In the genomic region with DNA sequence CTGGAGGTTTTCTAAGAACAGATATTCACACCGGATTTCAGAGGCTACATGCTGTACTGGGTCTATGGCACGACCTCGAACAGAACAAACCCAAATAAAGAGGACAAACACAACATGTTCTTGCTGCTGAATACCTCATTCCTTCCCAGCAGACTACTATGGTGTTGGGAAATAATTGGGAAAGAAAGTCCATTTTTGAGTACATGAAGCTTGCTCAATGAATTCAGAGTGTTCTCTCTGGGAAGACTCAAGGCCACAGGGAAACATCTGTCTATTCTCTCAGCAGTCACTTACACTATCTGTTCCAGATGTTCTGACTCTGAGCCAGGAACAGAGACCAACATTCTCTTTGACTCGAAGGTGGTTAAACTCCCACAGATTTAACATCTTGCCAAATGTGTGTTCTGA, we compare ENCODE assay signal across 9 cellular contexts. TPM values are rescaled to one million over a fixed set of nuclear protein-coding genes. Genes with fewer than 3 reads are reported as not detected.
A peak's percentile ranks its signal among the peaks of the same experiment; 100 is the strongest.
DNase-seq lines count a peak whose midpoint lies in the region; ATAC-seq and TF ChIP-seq lines count a peak whose summit lies in the region.
"Had no signal": no experiment of that assay in that cellular context is flagged by ENCODE, and none has a peak within 500 bp of the region (broad histone marks: within the 10 kb centered on the region; RNA-seq: fewer than 3 reads in every experiment).

No MANE protein-coding gene starts in this region.

- peak; percentile 32 for DNase-seq in NCI-H226
- DNase-seq in dedifferentiated amniotic fluid mesenchymal stem cell (ENCODE audit: extremely low spot score): peak; percentile 71
- no peak for DNase-seq in lower lobe of right lung
- no peak for DNase-seq in UCSD-AML1 (lab: John Stamatoyannopoulos, UW; ENCODE audit: unreplicated experiment)
- DNase-seq in mesenteric fat pad (ENCODE audit: low spot score): no peak
- DNase-seq in ureter (ENCODE audit: low spot score): no peak
- DNase-seq: mesendoderm had no signal

- peaks cover 23% of the 10 kb centered on the region for H3K36me3 ChIP-seq in lower lobe of right lung
- peaks cover 13 to 40% (median 24%) of the 10 kb centered on the region in 5 donors for H3K36me3 ChIP-seq in subcutaneous abdominal adipose tissue (ENCODE audit: control insufficient read depth in 5 of 5, insufficient read depth in 5 of 5, low read length in 5 of 5)

- H3K4me3 ChIP-seq in lower lobe of right lung: no peak overlapping the region
- no peak overlapping the region for H3K4me3 ChIP-seq in subcutaneous abdominal adipose tissue (ENCODE audit: low read depth in 1 of 5, low read length in 5 of 5)

- peak; percentile 81 to 89 for ATAC-seq in lower lobe of right lung
- no peak for ATAC-seq in GM19023 (IDR thresholded peaks at IDR 0.05; ENCODE audit: unreplicated experiment)

- H3K9me3 ChIP-seq in lower lobe of right lung (no peaks in the 10 kb centered on the region), subcutaneous abdominal adipose tissue (ENCODE audit: control insufficient read depth in 5 of 5, low read length in 5 of 5) (no peaks in the 10 kb centered on the region)

- TF ChIP-seq CTCF in lower lobe of right lung (IDR thresholded peaks at IDR 0.05): no peak

- H3K4me1 ChIP-seq in lower lobe of right lung: peaks cover 34% of the 10 kb centered on the region
- peaks cover 16 to 67% (median 41%) of the 10 kb centered on the region in 5 donors for H3K4me1 ChIP-seq in subcutaneous abdominal adipose tissue (ENCODE audit: control insufficient read depth in 5 of 5, insufficient read depth in 5 of 5, low read length in 5 of 5)

- intact Hi-C loops in lower lobe of right lung (cut with DNase I): no loop called here

- peak overlapping the region; percentile 42 for H3K27ac ChIP-seq in lower lobe of right lung
- peak overlapping the region; percentile 86 for H3K27ac ChIP-seq in subcutaneous abdominal adipose tissue (ENCODE audit: low read depth, low read length)

- H3K27me3 ChIP-seq in lower lobe of right lung (ENCODE audit: low read depth) (no peaks in the 10 kb centered on the region), subcutaneous abdominal adipose tissue (ENCODE audit: control insufficient read depth in 5 of 5, insufficient read depth in 4 of 5, low read length in 5 of 5) (no peaks in the 10 kb centered on the region)

- H3K9ac ChIP-seq in subcutaneous abdominal adipose tissue (ENCODE audit: low read length in 5 of 5): peak overlapping the region in 3 of 5 donors; percentile 14 to 69 (median 16)

RNA-seq across cellular contexts. Expression of gene LAMB1, which starts 30.9 kb away (rescaled TPM):
- 104 TPM for total RNA-seq in lower lobe of right lung
- total RNA-seq in mesenteric fat pad: 421 TPM
- total RNA-seq in ureter: 198 TPM

Comparison
In these comparisons a context has a peak if more than half of its experiments do, and no peak if none do; other contexts are left out.
1. DNase-seq: peak in NCI-H226 (single experiment) and dedifferentiated amniotic fluid mesenchymal stem cell (single experiment); none in lower lobe of right lung (single experiment), UCSD-AML1 (single experiment), mesenteric fat pad (single experiment) and ureter (single experiment).